Comparison of ENCODE assay signal across 1 cellular context in genomic region chr1:223837687-223838086, GRCh38.
TF ChIP-seq lines count a peak whose summit lies in the region.

No MANE protein-coding gene starts in this region.

TF ChIP-seq in K562, 482 proteins besides CTCF, POLR2A, EP300 and RAD21 (continued from another document):
- TF ChIP-seq BCLAF1 (IDR thresholded peaks at IDR 0.05; ENCODE audit: borderline replicate concordance in 1 of 2, control insufficient read depth in 1 of 2, low read depth in 2 of 2, low read length in 1 of 2) (no peak), ARID3B (CRISPR knock-in tag; IDR thresholded peaks at IDR 0.05; ENCODE audit: borderline replicate concordance) (no peak), PBX2 (CRISPR knock-in tag; IDR thresholded peaks at IDR 0.05; ENCODE audit: low read depth) (no peak), PBX2 (tag; conservative IDR thresholded peaks at IDR 0.05; ENCODE audit: low read depth) (peak; percentile 74), UBTF (IDR thresholded peaks at IDR 0.05; ENCODE audit: borderline replicate concordance in 1 of 2, low read depth in 2 of 2, low read length in 2 of 2) (no peak), MEIS2 (IDR thresholded peaks at IDR 0.05; ENCODE audit: partially characterized antibody) (peak; percentile 68), TCFL5 (CRISPR knock-in tag; conservative IDR thresholded peaks at IDR 0.05) (no peak)
TF ChIP-seq in K562: peak in this region for 4.
